17 cellular contexts compared by ENCODE assay signal in genomic region chr14:64008016-64008415, GRCh38.
A peak's percentile ranks its signal among the peaks of the same experiment; 100 is the strongest.
DNase-seq lines count a peak whose midpoint lies in the region; TF ChIP-seq lines count a peak whose summit lies in the region.
"Had no signal": no experiment of that assay in that cellular context is flagged by ENCODE, and none has a peak within 500 bp of the region (broad histone marks: within the 10 kb centered on the region; RNA-seq: fewer than 3 reads in every experiment).

No MANE protein-coding gene starts in this region.

- H3K4me3 Mint-ChIP-seq in activated T-cell treated with anti-CD3 and anti-CD28 coated beads, Interleukin-2, amount 50 U/mL, for 24 hours = no peak overlapping the region
- H3K4me3 Mint-ChIP-seq in nephron progenitor cell = no peak overlapping the region
- H3K4me3 Mint-ChIP-seq: CD4-positive, alpha-beta T cell had no signal

- peak overlapping the region; percentile 12 for H3K27ac Mint-ChIP-seq in activated T-cell treated with anti-CD3 and anti-CD28 coated beads, Interleukin-2, amount 50 U/mL, for 24 hours
- peak overlapping the region; percentile 8 for H3K27ac Mint-ChIP-seq in nephron progenitor cell
- H3K27ac Mint-ChIP-seq: CD4-positive, alpha-beta T cell had no signal

- H3K9me3 ChIP-seq in sigmoid colon = no peaks in the 10 kb centered on the region
- H3K9me3 ChIP-seq: A549, Caco-2, HAP-1 had no signal

- DNase-seq in activated T-cell treated with anti-CD3 and anti-CD28 coated beads, Interleukin-2, amount 50 U/mL, for 24 hours = no peak
- no peak for DNase-seq in activated T-cell treated with anti-CD3 and anti-CD28 coated beads, Interleukin-2, amount 50 U/mL, for 1 hour
- DNase-seq in D341Med (ENCODE audit: low spot score) (peak; percentile 28), NCI-H82 treated with DMSO at 0.1 percent for 48 hours (lab: John Stamatoyannopoulos, UW; ENCODE audit: unreplicated experiment) (peak; percentile 31), nephron progenitor cell (no peak), sigmoid colon (no peak), NCI-H2081 (lab: John Stamatoyannopoulos, UW) (no peak)
- no peak for DNase-seq in activated CD8-positive, alpha-beta memory T cell treated with anti-CD3 and anti-CD28 coated beads, Interleukin-2, amount 50 U/mL, for 4 hours
- DNase-seq: AML-193; Caco-2; CD4-positive, alpha-beta T cell; DMS79 treated with DMSO at 0.1 percent for 48 hours had no signal

- no peak overlapping the region for H3K27ac ChIP-seq in sigmoid colon
- H3K27ac ChIP-seq: 22Rv1, A549, C4-2B had no signal

- WGBS in sigmoid colon, 2 donors = 91 to 96% methylated on average over 2 of the region's 2 CpGs

- TF ChIP-seq POLR2A in sigmoid colon (IDR thresholded peaks at IDR 0.05) = no peak

- H3K36me3 Mint-ChIP-seq in activated T-cell treated with anti-CD3 and anti-CD28 coated beads, Interleukin-2, amount 50 U/mL, for 24 hours (ENCODE audit: low read depth) = peaks cover 67% of the 10 kb centered on the region
- H3K36me3 Mint-ChIP-seq in nephron progenitor cell (ENCODE audit: low read depth) = peaks cover 29% of the 10 kb centered on the region

- H3K4me1 ChIP-seq in sigmoid colon = no peaks in the 10 kb centered on the region
- H3K4me1 ChIP-seq: A549, HAP-1 had no signal

- no peaks in the 10 kb centered on the region for H3K9me3 Mint-ChIP-seq in activated T-cell treated with anti-CD3 and anti-CD28 coated beads, Interleukin-2, amount 50 U/mL, for 24 hours
- H3K9me3 Mint-ChIP-seq in nephron progenitor cell = no peaks in the 10 kb centered on the region
- H3K9me3 Mint-ChIP-seq: CD4-positive, alpha-beta T cell had no signal

- no peak for TF ChIP-seq CTCF in nephron progenitor cell (IDR thresholded peaks at IDR 0.05)
- TF ChIP-seq CTCF in sigmoid colon (IDR thresholded peaks at IDR 0.05) = no peak

- no peak for TF ChIP-seq EP300 in sigmoid colon (IDR thresholded peaks at IDR 0.05)

- H3K4me1 Mint-ChIP-seq in activated T-cell treated with anti-CD3 and anti-CD28 coated beads, Interleukin-2, amount 50 U/mL, for 24 hours (ENCODE audit: low read depth) = peaks cover 5% of the 10 kb centered on the region
- H3K4me1 Mint-ChIP-seq in nephron progenitor cell = peaks cover 5% of the 10 kb centered on the region

- no peaks in the 10 kb centered on the region for H3K27me3 ChIP-seq in sigmoid colon

- no peaks in the 10 kb centered on the region for H3K27me3 Mint-ChIP-seq in activated T-cell treated with anti-CD3 and anti-CD28 coated beads, Interleukin-2, amount 50 U/mL, for 24 hours
- H3K27me3 Mint-ChIP-seq in nephron progenitor cell (ENCODE audit: low read depth, poor library complexity) = no peaks in the 10 kb centered on the region
- H3K27me3 Mint-ChIP-seq: CD4-positive, alpha-beta T cell had no signal

- intact Hi-C loops in sigmoid colon (cut with DNase I) = no loop called here

- H3K36me3 ChIP-seq in sigmoid colon = peaks cover 0 to 11% (median 0%) of the 10 kb centered on the region in 4 donors

- H3K4me3 ChIP-seq in sigmoid colon = no peak overlapping the region
- H3K4me3 ChIP-seq: A549, GM12878, HAP-1 had no signal

Comparison
In these comparisons a context has a peak if more than half of its experiments do, and no peak if none do; other contexts are left out.
1. DNase-seq: peak in D341Med (single experiment) and NCI-H82 treated with DMSO at 0.1 percent for 48 hours (single experiment); none in activated T-cell treated with anti-CD3 and anti-CD28 coated beads, Interleukin-2, amount 50 U/mL, for 24 hours (single experiment), activated T-cell treated with anti-CD3 and anti-CD28 coated beads, Interleukin-2, amount 50 U/mL, for 1 hour (single experiment), nephron progenitor cell (single experiment), sigmoid colon (single experiment), NCI-H2081 (0 of 2) and activated CD8-positive, alpha-beta memory T cell treated with anti-CD3 and anti-CD28 coated beads, Interleukin-2, amount 50 U/mL, for 4 hours (single experiment).